25 cellular contexts compared by ENCODE assay signal in genomic region chr6:75157336-75157735, GRCh38. TPM values are rescaled to one million over a fixed set of nuclear protein-coding genes. Genes with fewer than 3 reads are reported as not detected.
A peak's percentile ranks its signal among the peaks of the same experiment; 100 is the strongest.
DNase-seq lines count a peak whose midpoint lies in the region; ATAC-seq, FAIRE-seq and TF ChIP-seq lines count a peak whose summit lies in the region.
"Had no signal": no experiment of that assay in that cellular context is flagged by ENCODE, and none has a peak within 500 bp of the region (broad histone marks: within the 10 kb centered on the region; RNA-seq: fewer than 3 reads in every experiment).

No MANE protein-coding gene starts in this region.

- peak overlapping the region; percentile 45 for H2BK5ac ChIP-seq in IMR-90 (ENCODE audit: low read depth, low read length, poor library complexity, severe bottlenecking)

- TF ChIP-seq POLR2A in IMR-90 (IDR thresholded peaks at IDR 0.05; ENCODE audit: low read depth, low read length) (no peak), endothelial cell of umbilical vein (IDR thresholded peaks at IDR 0.05; ENCODE audit: low read depth, low read length) (no peak)

- no peak overlapping the region for H2AK5ac ChIP-seq in IMR-90 (ENCODE audit: low read depth, low read length)

- no CpG with 5 or more reads among the region's 2 CpGs for WGBS in IMR-90 (ENCODE audit: extremely low coverage in 2 of 2, insufficient read length in 1 of 2), 2 experiments

- H3K4me2 ChIP-seq in IMR-90 (ENCODE audit: low read depth, low read length): no peak overlapping the region
- H3K4me2 ChIP-seq in endothelial cell of umbilical vein (ENCODE audit: insufficient read depth, low read length): no peak overlapping the region
- no peak overlapping the region for H3K4me2 ChIP-seq in osteoblast (ENCODE audit: insufficient read depth, low read length)

- H3K27ac ChIP-seq in IMR-90 (ENCODE audit: insufficient read depth, low read length): no peak overlapping the region
- no peak overlapping the region for H3K27ac ChIP-seq in endothelial cell of umbilical vein (ENCODE audit: insufficient read depth, low read depth, low read length)
- H3K27ac ChIP-seq in osteoblast (ENCODE audit: low read depth, low read length): peak overlapping the region; percentile 18
- H3K27ac ChIP-seq: HL-60 had no signal

- POLR2A ChIA-PET in IMR-90 (lab: Charles Lee; ENCODE audit: unreplicated experiment) (no interaction called here), endothelial cell of umbilical vein (lab: Charles Lee) (interaction anchor here (0.7 kb wide), 1 partner anchor 23 kb away, joined by 4 read pairs; no protein-coding TSS in a partner anchor)

- no peak overlapping the region for H4K91ac ChIP-seq in IMR-90 (ENCODE audit: insufficient read depth, low read depth, low read length)

- H2AFZ ChIP-seq in IMR-90 (replicated peaks; ENCODE audit: low read length, poor library complexity) (no peak overlapping the region), endothelial cell of umbilical vein (ENCODE audit: low read depth, low read length) (no peak overlapping the region), osteoblast (ENCODE audit: low read length) (no peak overlapping the region)

- CTCF ChIA-PET in IMR-90 (lab: Yijun Ruan, JAX): no interaction called here
- CTCF ChIA-PET in endothelial cell of umbilical vein (lab: Charles Lee): interaction anchor here (1.7 to 3.3 kb wide), 3 partner anchors 10 to 46 kb away, joined by 4 to 16 read pairs (median 8); no protein-coding TSS in a partner anchor

- BruUV-seq in IMR-90 (replicated peaks; lab: Mats Ljungman, UMichigan) (no TSS peak), endothelial cell of umbilical vein (replicated peaks; lab: Mats Ljungman, UMichigan) (no TSS peak)

- H3K9ac ChIP-seq in IMR-90 (ENCODE audit: low read depth, low read length): no peak overlapping the region
- H3K9ac ChIP-seq in endothelial cell of umbilical vein (replicated peaks; ENCODE audit: extremely low read depth, insufficient read depth, low read length): no peak overlapping the region

- TF ChIP-seq RAD21 in IMR-90 (IDR thresholded peaks at IDR 0.05; ENCODE audit: low read length): no peak

- H2BK120ac ChIP-seq in IMR-90 (ENCODE audit: low read depth, low read length): no peak overlapping the region

- H3K18ac ChIP-seq in IMR-90 (ENCODE audit: low read depth, low read length): peak overlapping the region; percentile 18; the same call in 1 of the 2 replicates

- H3K9me1 ChIP-seq in IMR-90 (ENCODE audit: insufficient read depth, low read length) (peaks cover 12% of the 10 kb centered on the region), endothelial cell of umbilical vein (replicated peaks; ENCODE audit: control insufficient read depth, extremely low read depth, insufficient read depth, low read length) (no peaks in the 10 kb centered on the region)

- FAIRE-seq in endothelial cell of umbilical vein (lab: Jason Lieb, UNC) (no peak), D721Med (lab: Jason Lieb, UNC) (no peak)
- FAIRE-seq: G401.6, H1, RCC 7860 had no signal

- H3K4ac ChIP-seq in IMR-90 (ENCODE audit: low read depth, low read length): peak overlapping the region; percentile 9; the same call in 1 of the 2 replicates

- ATAC-seq in IMR-90 (ENCODE audit: low read depth) (no peak), GM21381 (IDR thresholded peaks at IDR 0.05; ENCODE audit: unreplicated experiment) (no peak), HG03565 (IDR thresholded peaks at IDR 0.05; ENCODE audit: unreplicated experiment) (no peak)
- ATAC-seq: HCT116, Right ventricle myocardium inferior had no signal

- no peak overlapping the region for H3K4me3 ChIP-seq in IMR-90 (ENCODE audit: insufficient read depth, low read depth, low read length)
- H3K4me3 ChIP-seq in endothelial cell of umbilical vein (replicated peaks in 1 of 3; ENCODE audit: insufficient read depth in 1 of 3, low read depth in 1 of 3, low read length in 3 of 3): no peak overlapping the region
- H3K4me3 ChIP-seq in osteoblast (ENCODE audit: insufficient read depth, low read length): no peak overlapping the region

- dilution Hi-C loops in IMR-90 (cut with HindIII; ENCODE audit: low sequenced_read_pairs, unreplicated experiment): no loop called here
- dilution Hi-C loops in endothelial cell of umbilical vein (cut with MboI; ENCODE audit: extremely low pct_ligation_motif_present, low sequenced_read_pairs): no loop called here

- H3K27me3 ChIP-seq in IMR-90 (ENCODE audit: control insufficient read depth, insufficient read depth, low read length) (no peaks in the 10 kb centered on the region), endothelial cell of umbilical vein (ENCODE audit: control insufficient read depth in 2 of 2, insufficient read depth in 2 of 2, low read length in 2 of 2) (no peaks in the 10 kb centered on the region), osteoblast (ENCODE audit: insufficient read depth, low read length) (no peaks in the 10 kb centered on the region)

- no peak overlapping the region for H2AK9ac ChIP-seq in IMR-90 (replicated peaks; ENCODE audit: low read depth, low read length, poor library complexity)

- in situ Hi-C loops in Caki2 (cut with HindIII; ENCODE audit: low pct_unique_long_range_greater_than_20kb, low sequenced_read_pairs): no loop called here
- in situ Hi-C loops in IMR-90 (cut with MboI; ENCODE audit: low sequenced_read_pairs): no loop called here

- H3K36me3 ChIP-seq in IMR-90 (ENCODE audit: control insufficient read depth, insufficient read depth, low read length): peaks cover 27% of the 10 kb centered on the region
- no peaks in the 10 kb centered on the region for H3K36me3 ChIP-seq in endothelial cell of umbilical vein (ENCODE audit: control insufficient read depth in 2 of 2, extremely low read depth in 1 of 2, insufficient read depth in 2 of 2, low read length in 2 of 2)
- H3K36me3 ChIP-seq in osteoblast (ENCODE audit: insufficient read depth, low read length): peaks cover 66% of the 10 kb centered on the region

- peak overlapping the region; percentile 82; the same call in 1 of the 2 replicates for H4K5ac ChIP-seq in IMR-90 (ENCODE audit: low read depth, low read length)

- peaks cover 11% of the 10 kb centered on the region for H3K4me1 ChIP-seq in IMR-90 (ENCODE audit: control insufficient read depth, insufficient read depth, low read length)
- peaks cover 25% of the 10 kb centered on the region for H3K4me1 ChIP-seq in endothelial cell of umbilical vein (ENCODE audit: control insufficient read depth, extremely low read depth, insufficient read depth, low read length)
- H3K4me1 ChIP-seq in osteoblast (ENCODE audit: insufficient read depth, low read length): peaks cover 18% of the 10 kb centered on the region

- DNase-seq in Caki2 (ENCODE audit: low read depth) (peak; percentile 9), IMR-90 (no peak), endothelial cell of umbilical vein (ENCODE audit: low read depth, low spot score) (peak; percentile 78), osteoblast (ENCODE audit: insufficient read length, low spot score, missing footprints) (peak; percentile 17), D721Med (ENCODE audit: insufficient read length, low spot score) (no peak)
- no peak for DNase-seq in activated effector memory CD4-positive, alpha-beta T cell treated with Interleukin-2 at 50 U/mL for 16 hours
- DNase-seq: CD4-positive, alpha-beta T cell; COR-L47; Karpas-422; MV-4-11; NCI-H1105; NCI-H1436 treated with DMSO at 0.1 percent for 48 hours; NCI-H187 treated with DMSO at 0.1 percent for 48 hours; NCI-H2171 treated with DMSO at 0.1 percent for 48 hours; NCI-H524 treated with DMSO at 0.1 percent for 48 hours; NCI-H774; T-helper 1 cell had no signal

- no peak for TF ChIP-seq CTCF in IMR-90 (conservative IDR thresholded peaks at IDR 0.05; ENCODE audit: low read depth, low read length)
- no peak for TF ChIP-seq CTCF in endothelial cell of umbilical vein (IDR thresholded peaks at IDR 0.05; ENCODE audit: extremely low read depth in 1 of 2, insufficient read depth in 1 of 2, low read depth in 1 of 2, low read length in 2 of 2)
- TF ChIP-seq CTCF in osteoblast (IDR thresholded peaks at IDR 0.05; ENCODE audit: extremely low read depth, low read depth, low read length): no peak
- TF ChIP-seq CTCF in D721Med (IDR thresholded peaks at IDR 0.05; ENCODE audit: insufficient read depth, missing control alignments): no peak

- intact Hi-C loops in IMR-90 (cut with micrococcal nuclease): no loop called here
- intact Hi-C loops in endothelial cell of umbilical vein (cut with micrococcal nuclease): no loop called here

- no peak overlapping the region for H3K56ac ChIP-seq in IMR-90 (ENCODE audit: extremely low read depth, insufficient read depth, low read length)

- peaks cover 33% of the 10 kb centered on the region for H4K20me1 ChIP-seq in IMR-90 (ENCODE audit: insufficient read depth, low read length)
- H4K20me1 ChIP-seq in endothelial cell of umbilical vein (replicated peaks; ENCODE audit: control insufficient read depth, extremely low read depth, insufficient read depth, low read length): no peaks in the 10 kb centered on the region
- peaks cover 19% of the 10 kb centered on the region for H4K20me1 ChIP-seq in osteoblast (ENCODE audit: insufficient read depth, low read length)

- H2BK15ac ChIP-seq in IMR-90 (ENCODE audit: low read depth, low read length): no peak overlapping the region

- H2BK20ac ChIP-seq in IMR-90 (ENCODE audit: low read depth, low read length): no peak overlapping the region

- peak overlapping the region; percentile 75; the same call in 1 of the 2 replicates for H3K23ac ChIP-seq in IMR-90 (ENCODE audit: low read depth, low read length)

- H3K9me3 ChIP-seq in IMR-90 (ENCODE audit: control insufficient read depth, insufficient read depth, low read length) (no peaks in the 10 kb centered on the region), endothelial cell of umbilical vein (replicated peaks; ENCODE audit: control insufficient read depth, insufficient read depth, low read length) (no peaks in the 10 kb centered on the region), osteoblast (ENCODE audit: low read depth, low read length) (no peaks in the 10 kb centered on the region)

- 0 out of 2 replicates have a peak overlapping the region, but pooled peaks have one; percentile 44 for H3K14ac ChIP-seq in IMR-90 (replicated peaks; ENCODE audit: low read depth, low read length)

- H4K8ac ChIP-seq in IMR-90 (ENCODE audit: low read depth in 2 of 2, low read length in 2 of 2): peak overlapping the region in 1 of 2 experiments; percentile 48; a peak in 1 of 4 replicates

- H3K79me2 ChIP-seq in endothelial cell of umbilical vein (ENCODE audit: control insufficient read depth, insufficient read depth, low read length): no peaks in the 10 kb centered on the region
- H3K79me2 ChIP-seq in osteoblast (ENCODE audit: insufficient read depth, low read length): peaks cover 10% of the 10 kb centered on the region

- H3K79me1 ChIP-seq in IMR-90 (ENCODE audit: low read depth in 1 of 2, low read length in 2 of 2): peaks cover 26 to 53% of the 10 kb centered on the region in 2 experiments

RNA-seq across cellular contexts. Expression of gene COL12A1, which starts 48.5 kb away (rescaled TPM):
- 6.2 and 6.7 TPM in 2 replicates for total RNA-seq in Caki2 (2014; rRNA removed; shearing (Covaris generic); ENCODE audit: low replicate concordance)
- total RNA-seq in IMR-90 (2012; rRNA removed) (452 and 502 TPM in 2 replicates), endothelial cell of umbilical vein (89.1 and 102 TPM in 2 replicates), osteoblast (1,393 and 1,591 TPM in 2 replicates)
- polyA plus RNA-seq in IMR-90 (2012; rRNA removed) (307 and 350 TPM in 2 replicates), endothelial cell of umbilical vein (48.5 and 49.9 TPM in 2 replicates)
- polyA plus RNA-seq in IMR-90 (2012; cell fraction: cytosol; rRNA removed): 147 and 190 TPM in 2 replicates
- 157 and 467 TPM in 2 replicates for polyA plus RNA-seq in IMR-90 (2012; cell fraction: nucleus; rRNA removed; ENCODE audit: low replicate concordance)
- polyA plus RNA-seq in endothelial cell of umbilical vein (2011; cell fraction: cytosol; rRNA removed): 43.4 and 44.0 TPM in 2 replicates
- polyA plus RNA-seq in endothelial cell of umbilical vein (2011; cell fraction: nucleus; rRNA removed): 75.2 and 88.8 TPM in 2 replicates
- polyA plus RNA-seq in endothelial cell of umbilical vein (2012): 42.2 and 57.9 TPM in 2 replicates
- polyA minus RNA-seq in endothelial cell of umbilical vein: 216 and 284 TPM in 2 replicates
- polyA minus RNA-seq in endothelial cell of umbilical vein (2011; cell fraction: cytosol; rRNA and poly(A)+ RNA removed): 67.7 TPM
- 111 and 183 TPM in 2 replicates for polyA minus RNA-seq in endothelial cell of umbilical vein (2011; cell fraction: nucleus; rRNA and poly(A)+ RNA removed)
- total RNA-seq: CD4-positive, alpha-beta T cell had no signal

Comparison
In these comparisons a context has a peak if more than half of its experiments do, and no peak if none do; other contexts are left out.
1. DNase-seq: peak in Caki2 (single experiment), endothelial cell of umbilical vein (single experiment) and osteoblast (single experiment); none in IMR-90 (single experiment), activated effector memory CD4-positive, alpha-beta T cell treated with Interleukin-2 at 50 U/mL for 16 hours (single experiment) and D721Med (single experiment).
2. RNA of gene COL12A1, which starts 48.5 kb away (total RNA-seq): 1,393 to 1,591 TPM in osteoblast, 452 to 502 TPM in IMR-90 and 89.1 to 102 TPM in endothelial cell of umbilical vein; 6.2 to 6.7 TPM in Caki2; every median in the first group is over 10 times any median in the second.